ENCODE assay signal across 17 cellular contexts in genomic region chr21:45051580-45052434, GRCh38. TPM values are rescaled to one million over a fixed set of nuclear protein-coding genes. Genes with fewer than 3 reads are reported as not detected.
DNase-seq lines count a peak whose midpoint lies in the region; ATAC-seq and TF ChIP-seq lines count a peak whose summit lies in the region.
"Had no signal": no experiment of that assay in that cellular context is flagged by ENCODE, and none has a peak within 500 bp of the region (broad histone marks: within the 10 kb centered on the region; RNA-seq: fewer than 3 reads in every experiment).

No MANE protein-coding gene starts in this region.

- H3K9me3 ChIP-seq in mesenchymal stem cell (ENCODE audit: control insufficient read depth, low read length): peaks cover 8% of the 10 kb centered on the region
- no peaks in the 10 kb centered on the region for H3K9me3 ChIP-seq in skeletal muscle tissue (ENCODE audit: control insufficient read depth in 3 of 3, low read length in 3 of 3)

- no peak for TF ChIP-seq CTCF in VCaP (conservative IDR thresholded peaks at IDR 0.05)

- WGBS in mesenchymal stem cell: 86% methylated on average over 23 of the region's 24 CpGs

- no peak overlapping the region for H2BK15ac ChIP-seq in mesenchymal stem cell (ENCODE audit: low read depth, poor library complexity, severe bottlenecking)

- H3K4me2 ChIP-seq in mesenchymal stem cell (ENCODE audit: low read length, poor library complexity, severe bottlenecking): no peak overlapping the region

- no peak overlapping the region for H2BK5ac ChIP-seq in mesenchymal stem cell (ENCODE audit: low read depth, low read length, poor library complexity, severe bottlenecking)

- no peak overlapping the region for H2BK120ac ChIP-seq in mesenchymal stem cell (ENCODE audit: low read depth, low read length)

- H3K36me3 ChIP-seq in mesenchymal stem cell (ENCODE audit: control insufficient read depth in 1 of 2, insufficient read depth in 2 of 2, low read depth in 1 of 2, low read length in 2 of 2): peaks cover 0 to 3% of the 10 kb centered on the region in 2 experiments
- no peaks in the 10 kb centered on the region for H3K36me3 ChIP-seq in skeletal muscle tissue (ENCODE audit: control insufficient read depth in 3 of 3, insufficient read depth in 3 of 3, low read length in 3 of 3)

- H4K91ac ChIP-seq in mesenchymal stem cell (ENCODE audit: low read length): peak overlapping the region; percentile 46

- H3K9ac ChIP-seq in mesenchymal stem cell (ENCODE audit: low read length): no peak overlapping the region
- H3K9ac ChIP-seq in skeletal muscle tissue (ENCODE audit: low read depth in 1 of 3, low read length in 3 of 3): peak overlapping the region in 1 of 3 donors; percentile 46

- no peak overlapping the region for H3K23ac ChIP-seq in mesenchymal stem cell (ENCODE audit: low read length in 2 of 2)

- peak overlapping the region; percentile 56 for H4K8ac ChIP-seq in mesenchymal stem cell (ENCODE audit: low read length)

- H2AFZ ChIP-seq in mesenchymal stem cell (ENCODE audit: low read depth, low read length): no peak overlapping the region

- peaks cover 0 to 66% of the 10 kb centered on the region in 2 experiments for H3K27me3 ChIP-seq in mesenchymal stem cell (ENCODE audit: control insufficient read depth in 1 of 2, insufficient read depth in 1 of 2, low read length in 2 of 2)
- H3K27me3 ChIP-seq in skeletal muscle tissue (ENCODE audit: control insufficient read depth in 3 of 3, insufficient read depth in 3 of 3, low read length in 3 of 3): peaks cover 0 to 6% (median 0%) of the 10 kb centered on the region in 3 donors

- no peak for ATAC-seq in HG03135 (IDR thresholded peaks at IDR 0.05; ENCODE audit: unreplicated experiment)
- no peak for ATAC-seq in GM18858 (IDR thresholded peaks at IDR 0.05; ENCODE audit: unreplicated experiment)
- ATAC-seq: activated CD8-positive, alpha-beta T cell treated with anti-CD3 and anti-CD28 coated beads, Interleukin-2, amount 10 ng/mL, durations not matched to agents 7 days and 5 days; activated naive CD4-positive, alpha-beta T cell treated with anti-CD3 and anti-CD28 coated beads, Interleukin-2, amount 50 U/mL, for 72 hours; activated T-cell treated with anti-CD3 and anti-CD28 coated beads, Interleukin-2, amount 50 U/mL, for 72 hours; HCT116; WTC11 had no signal

- peaks cover 19% of the 10 kb centered on the region for H3K4me1 ChIP-seq in mesenchymal stem cell (ENCODE audit: control insufficient read depth, insufficient read depth, low read depth, low read length)
- peaks cover 40 to 62% (median 60%) of the 10 kb centered on the region in 3 donors for H3K4me1 ChIP-seq in skeletal muscle tissue (ENCODE audit: control insufficient read depth in 3 of 3, insufficient read depth in 3 of 3, low read length in 3 of 3)

- no peak overlapping the region for H3K14ac ChIP-seq in mesenchymal stem cell (ENCODE audit: low read length in 2 of 2)

- H2BK12ac ChIP-seq in mesenchymal stem cell (ENCODE audit: low read length in 2 of 2): peak overlapping the region in 1 of 2 experiments; percentile 2

- H3K18ac ChIP-seq in mesenchymal stem cell (ENCODE audit: low read depth in 1 of 2, low read length in 2 of 2): no peak overlapping the region

- H2AK5ac ChIP-seq in mesenchymal stem cell (ENCODE audit: low read length, severe bottlenecking): no peak overlapping the region

- H3K4me3 ChIP-seq in mesenchymal stem cell (ENCODE audit: insufficient read depth in 1 of 2, low read depth in 1 of 2, low read length in 2 of 2) (no peak overlapping the region), skeletal muscle tissue (ENCODE audit: low read length in 3 of 3) (peak overlapping the region in 2 of 3 donors; percentile 14 to 52)

- H3K79me1 ChIP-seq in mesenchymal stem cell (replicated peaks; ENCODE audit: low read length, poor library complexity, severe bottlenecking): no peaks in the 10 kb centered on the region

- H3K4ac ChIP-seq in mesenchymal stem cell (ENCODE audit: low read depth in 1 of 2, low read length in 2 of 2): no peak overlapping the region

- H3K27ac ChIP-seq in VCaP: peak overlapping the region; percentile 56
- no peak overlapping the region for H3K27ac ChIP-seq in mesenchymal stem cell (ENCODE audit: low read length, poor library complexity, severe bottlenecking)
- H3K27ac ChIP-seq in skeletal muscle tissue (ENCODE audit: low read depth, low read length): peak overlapping the region; percentile 76

- DNase-seq in DMS79 (lab: John Stamatoyannopoulos, UW): peak; percentile 50
- no peak for DNase-seq in mesenchymal stem cell
- DNase-seq in SHP77 treated with DMSO at 0.1 percent for 48 hours (lab: John Stamatoyannopoulos, UW): no peak
- DNase-seq in stimulated activated naive CD4-positive, alpha-beta T cell treated with Interleukin-2 at 50 U/mL for 16 hours (lab: John Stamatoyannopoulos, UW): no peak
- DNase-seq: activated CD8-positive, alpha-beta T cell treated with anti-CD3 and anti-CD28 coated beads, Interleukin-2, amount 10 ng/mL, durations not matched to agents 7 days and 5 days; activated T-cell treated with anti-CD3 and anti-CD28 coated beads, Interleukin-2, amount 50 U/mL, for 72 hours; KG1; NCI-H187 treated with DMSO at 0.1 percent for 48 hours; NCI-H510A treated with DMSO at 0.1 percent for 48 hours; SHP77 had no signal

RNA-seq across cellular contexts. Expression of gene ADARB1, which starts 22.6 kb away (rescaled TPM):
- polyA plus RNA-seq in mesenchymal stem cell (2013, experiment 1 of 2): 4.7 TPM
- 5.0 TPM for polyA plus RNA-seq in mesenchymal stem cell (2013, experiment 2 of 2)
- 16.2 TPM for total RNA-seq in skeletal muscle tissue

Comparison
In these comparisons a context has a peak if more than half of its experiments do, and no peak if none do; other contexts are left out.
1. H3K4me3 ChIP-seq: peak in skeletal muscle tissue (2 of 3); none in mesenchymal stem cell (0 of 2).